Comparison of ENCODE assay signal across 18 cellular contexts in genomic region chr10:84432891-84433290, GRCh38.
"Had no signal": no experiment of that assay in that cellular context is flagged by ENCODE, and none has a peak within 500 bp of the region (broad histone marks: within the 10 kb centered on the region; RNA-seq: fewer than 3 reads in every experiment).

No MANE protein-coding gene starts in this region.

- H3K27ac Mint-ChIP-seq: activated B cell treated with CpG ODN at 0.5 μM for 24 hours; activated CD4-positive, alpha-beta memory T cell treated with anti-CD3 and anti-CD28 coated beads, Interleukin-2, amount 10 ng/mL, durations not matched to agents 7 days and 5 days; activated CD8-positive, alpha-beta memory T cell treated with anti-CD3 and anti-CD28 coated beads, Interleukin-2, amount 10 ng/mL, durations not matched to agents 7 days and 5 days; stimulated activated effector memory CD8-positive, alpha-beta T cell treated with anti-CD3 and anti-CD28 coated beads, Interleukin-12 subunit alpha, Interleukin-12 subunit beta, amount 100 ng/mL, for 72 hours; T-helper 2 cell treated with Interferon-gamma antibody and Interleukin-4, amounts not matched to agents 5 μg/mL and 100 μg/mL, for 36 hours had no signal

- H3K4me2 ChIP-seq: smooth muscle cell had no signal

- DNase-seq: activated B cell treated with CpG ODN at 0.5 μM for 24 hours; activated CD4-positive, alpha-beta memory T cell treated with anti-CD3 and anti-CD28 coated beads, Interleukin-2, amount 10 ng/mL, durations not matched to agents 7 days and 5 days; activated CD4-positive, alpha-beta T cell treated with anti-CD3 and anti-CD28 coated beads for 4 hours; activated CD8-positive, alpha-beta memory T cell treated with anti-CD3 and anti-CD28 coated beads, Interleukin-2, amount 10 ng/mL, durations not matched to agents 7 days and 5 days; activated naive CD4-positive, alpha-beta T cell; heart right ventricle; mesenchymal stem cell; naive thymus-derived CD8-positive, alpha-beta T cell; right lobe of liver; stimulated activated CD4-positive, alpha-beta T cell treated with anti-CD3 and anti-CD28 coated beads, Interleukin-4, amount 100 ng/mL, for 24 hours; stomach had no signal

- H3K27me3 ChIP-seq: heart right ventricle, neutrophil, right lobe of liver, stomach, vagina had no signal

- H3K27ac ChIP-seq: epithelial cell of prostate, heart right ventricle, neutrophil, parathyroid adenoma, right lobe of liver, stomach, vagina had no signal

- H3K4me1 ChIP-seq: right lobe of liver had no signal

- ATAC-seq: activated CD8-positive, alpha-beta memory T cell treated with anti-CD3 and anti-CD28 coated beads, Interleukin-2, amount 10 ng/mL, durations not matched to agents 7 days and 5 days; heart right ventricle; naive thymus-derived CD8-positive, alpha-beta T cell; right lobe of liver; stimulated activated effector memory CD8-positive, alpha-beta T cell treated with anti-CD3 and anti-CD28 coated beads, Interleukin-12 subunit alpha, Interleukin-12 subunit beta, amount 100 ng/mL, for 72 hours had no signal

- H3K4me3 ChIP-seq: heart right ventricle, right lobe of liver, smooth muscle cell, stomach, vagina had no signal

- H3K27me3 Mint-ChIP-seq: activated B cell treated with CpG ODN at 0.5 μM for 24 hours; activated CD4-positive, alpha-beta memory T cell treated with anti-CD3 and anti-CD28 coated beads, Interleukin-2, amount 10 ng/mL, durations not matched to agents 7 days and 5 days; activated CD8-positive, alpha-beta memory T cell treated with anti-CD3 and anti-CD28 coated beads, Interleukin-2, amount 10 ng/mL, durations not matched to agents 7 days and 5 days; naive thymus-derived CD8-positive, alpha-beta T cell had no signal

- H3K36me3 ChIP-seq: neutrophil, right lobe of liver, stomach, vagina had no signal

- H3K9ac ChIP-seq: parathyroid adenoma had no signal

- H3K4me3 Mint-ChIP-seq: activated B cell treated with CpG ODN at 0.5 μM for 24 hours; activated CD4-positive, alpha-beta memory T cell treated with anti-CD3 and anti-CD28 coated beads, Interleukin-2, amount 10 ng/mL, durations not matched to agents 7 days and 5 days; activated CD8-positive, alpha-beta memory T cell treated with anti-CD3 and anti-CD28 coated beads, Interleukin-2, amount 10 ng/mL, durations not matched to agents 7 days and 5 days; naive thymus-derived CD8-positive, alpha-beta T cell; stimulated activated effector memory CD8-positive, alpha-beta T cell treated with anti-CD3 and anti-CD28 coated beads, Interleukin-12 subunit alpha, Interleukin-12 subunit beta, amount 100 ng/mL, for 72 hours; T-helper 2 cell treated with Interferon-gamma antibody and Interleukin-4, amounts not matched to agents 5 μg/mL and 100 μg/mL, for 36 hours had no signal

- H3K9me3 ChIP-seq: heart right ventricle, neutrophil, right lobe of liver, stomach, vagina had no signal
